Comparison of ENCODE assay signal across 29 cellular contexts in the genomic region with DNA sequence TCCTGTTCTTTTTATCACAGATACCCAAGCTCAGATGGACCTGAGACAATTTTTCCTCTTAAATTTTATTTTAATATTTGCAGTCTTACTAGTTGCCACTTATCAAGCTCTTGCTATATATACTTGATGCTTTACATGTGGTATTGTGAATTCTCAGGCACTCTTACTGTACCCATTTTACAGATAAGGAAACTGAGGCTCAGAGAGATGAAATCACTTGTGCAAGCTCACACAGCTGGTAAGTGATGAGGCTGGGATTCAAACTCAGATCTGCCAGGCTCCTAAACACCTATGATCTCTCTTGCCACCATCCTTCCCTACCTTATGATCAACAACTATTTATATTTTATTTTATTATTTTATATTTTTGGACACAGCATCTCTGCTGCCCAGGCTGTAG.
"Had no signal": no experiment of that assay in that cellular context is flagged by ENCODE, and none has a peak within 500 bp of the region (broad histone marks: within the 10 kb centered on the region; RNA-seq: fewer than 3 reads in every experiment).

No MANE protein-coding gene starts in this region.

- H3K4me3 Mint-ChIP-seq: stimulated activated effector memory CD8-positive, alpha-beta T cell treated with anti-CD3 and anti-CD28 coated beads, Interleukin-12 subunit alpha, Interleukin-12 subunit beta, amount 100 ng/mL, for 72 hours; stimulated activated memory B cell treated with anti-CD40 and anti-IgM and Interleukin-4, amounts not matched to agents 10 μg/mL and 1 μg/mL and 100 μg/mL, for 72 hours; stimulated activated naive B cell treated with anti-CD40 and anti-IgM and Interleukin-4, amounts not matched to agents 10 μg/mL and 1 μg/mL and 100 μg/mL, for 72 hours; stimulated activated naive CD8-positive, alpha-beta T cell treated with anti-CD3 and anti-CD28 coated beads, Interleukin-15, amount 100 ng/mL, for 72 hours; stimulated activated naive CD8-positive, alpha-beta T cell treated with anti-CD3 and anti-CD28 coated beads, Interleukin-15, Interleukin-2, amounts not matched to agents 100 ng/mL and 50 ng/mL, for 24 hours; type B pancreatic cell had no signal

- H3K27me3 ChIP-seq: testis, thyroid gland, uterus, vagina had no signal

- H3K4me3 ChIP-seq: stomach, suprapubic skin, testis, thoracic aorta, thyroid gland, tibial artery, tibial nerve, transverse colon, upper lobe of left lung, upper lobe of right lung, uterus, vagina had no signal

- H3K9me3 Mint-ChIP-seq: type B pancreatic cell had no signal

- H3K36me3 ChIP-seq: stomach, suprapubic skin, thoracic aorta, thyroid gland, tibial artery, tibial nerve, transverse colon, upper lobe of left lung, upper lobe of right lung, uterus, vagina had no signal

- H3K4me1 Mint-ChIP-seq: stimulated activated effector memory CD8-positive, alpha-beta T cell treated with anti-CD3 and anti-CD28 coated beads, Interleukin-12 subunit alpha, Interleukin-12 subunit beta, amount 100 ng/mL, for 72 hours; stimulated activated memory B cell treated with anti-CD40 and anti-IgM and Interleukin-4, amounts not matched to agents 10 μg/mL and 1 μg/mL and 100 μg/mL, for 72 hours; stimulated activated naive B cell treated with anti-CD40 and anti-IgM and Interleukin-4, amounts not matched to agents 10 μg/mL and 1 μg/mL and 100 μg/mL, for 72 hours; stimulated activated naive CD8-positive, alpha-beta T cell treated with anti-CD3 and anti-CD28 coated beads, Interleukin-15, amount 100 ng/mL, for 72 hours had no signal

- H3K27ac ChIP-seq: stomach, suprapubic skin, testis, thoracic aorta, thyroid gland, tibial artery, tibial nerve, transverse colon, upper lobe of left lung, upper lobe of right lung, uterus, vagina had no signal

- H3K27ac Mint-ChIP-seq: stimulated activated effector memory CD8-positive, alpha-beta T cell treated with anti-CD3 and anti-CD28 coated beads, Interleukin-12 subunit alpha, Interleukin-12 subunit beta, amount 100 ng/mL, for 72 hours; stimulated activated memory B cell treated with anti-CD40 and anti-IgM and Interleukin-4, amounts not matched to agents 10 μg/mL and 1 μg/mL and 100 μg/mL, for 72 hours; stimulated activated naive B cell treated with anti-CD40 and anti-IgM and Interleukin-4, amounts not matched to agents 10 μg/mL and 1 μg/mL and 100 μg/mL, for 72 hours; stimulated activated naive CD8-positive, alpha-beta T cell treated with anti-CD3 and anti-CD28 coated beads, Interleukin-15, amount 100 ng/mL, for 72 hours; stimulated activated naive CD8-positive, alpha-beta T cell treated with anti-CD3 and anti-CD28 coated beads, Interleukin-15, Interleukin-2, amounts not matched to agents 100 ng/mL and 50 ng/mL, for 24 hours; type B pancreatic cell had no signal

- H3K4me1 ChIP-seq: stomach, suprapubic skin, testis, thyroid gland, tibial artery, tibial nerve, transverse colon, upper lobe of left lung, upper lobe of right lung, uterus, vagina had no signal

- DNase-seq: stimulated activated CD4-positive, alpha-beta T cell treated with anti-CD3 and anti-CD28 coated beads, Interleukin-2, amount 100 ng/mL, for 48 hours; stimulated activated CD4-positive, alpha-beta T cell treated with anti-CD3 and anti-CD28 coated beads, Interleukin-4, amount 100 ng/mL, for 1 hour; stimulated activated CD4-positive, alpha-beta T cell treated with anti-CD3 and anti-CD28 coated beads, Interleukin-4, amount 100 ng/mL, for 24 hours; stimulated activated CD4-positive, alpha-beta T cell treated with anti-CD3 and anti-CD28 coated beads, Interleukin-4, amount 100 ng/mL, for 4 hours; stimulated activated CD8-positive, alpha-beta memory T cell treated with anti-CD3 and anti-CD28 coated beads, Interleukin-4, amount 100 ng/mL, for 48 hours; stimulated activated naive B cell treated with anti-CD40 and anti-IgM and Interleukin-4, amounts not matched to agents 10 μg/mL and 1 μg/mL and 100 μg/mL, for 72 hours; stimulated activated naive CD4-positive, alpha-beta T cell; stimulated activated naive CD4-positive, alpha-beta T cell treated with Interleukin-2 at 50 U/mL for 16 hours; stimulated activated naive CD8-positive, alpha-beta T cell treated with anti-CD3 and anti-CD28 coated beads, Interleukin-15, amount 100 ng/mL, for 72 hours; stimulated activated naive CD8-positive, alpha-beta T cell treated with anti-CD3 and anti-CD28 coated beads, Interleukin-15, Interleukin-2, amounts not matched to agents 100 U/mL and 50 U/mL, for 24 hours; stomach; substantia nigra; testis; thyroid gland; tibial artery; transverse colon; trophoblast cell; upper lobe of left lung; upper lobe of right lung; uterus had no signal

- FAIRE-seq: urothelium cell line had no signal

- ATAC-seq: stimulated activated effector memory CD8-positive, alpha-beta T cell treated with anti-CD3 and anti-CD28 coated beads, Interleukin-12 subunit alpha, Interleukin-12 subunit beta, amount 100 ng/mL, for 72 hours; stimulated activated memory B cell treated with anti-CD40 and anti-IgM and Interleukin-4, amounts not matched to agents 10 μg/mL and 1 μg/mL and 100 μg/mL, for 72 hours; stimulated activated naive B cell treated with anti-CD40 and anti-IgM and Interleukin-4, amounts not matched to agents 10 μg/mL and 1 μg/mL and 100 μg/mL, for 72 hours; stimulated activated naive CD8-positive, alpha-beta T cell treated with anti-CD3 and anti-CD28 coated beads, Interleukin-15, amount 100 ng/mL, for 72 hours; stimulated activated naive CD8-positive, alpha-beta T cell treated with anti-CD3 and anti-CD28 coated beads, Interleukin-15, Interleukin-2, amounts not matched to agents 100 U/mL and 50 U/mL, for 24 hours; upper lobe of right lung had no signal

- H3K36me3 Mint-ChIP-seq: stimulated activated effector memory CD8-positive, alpha-beta T cell treated with anti-CD3 and anti-CD28 coated beads, Interleukin-12 subunit alpha, Interleukin-12 subunit beta, amount 100 ng/mL, for 72 hours; stimulated activated memory B cell treated with anti-CD40 and anti-IgM and Interleukin-4, amounts not matched to agents 10 μg/mL and 1 μg/mL and 100 μg/mL, for 72 hours; stimulated activated naive B cell treated with anti-CD40 and anti-IgM and Interleukin-4, amounts not matched to agents 10 μg/mL and 1 μg/mL and 100 μg/mL, for 72 hours; type B pancreatic cell had no signal

- H3K9me3 ChIP-seq: suprapubic skin, testis, thoracic aorta, thyroid gland, transverse colon, upper lobe of left lung, upper lobe of right lung, uterus, vagina had no signal
